In the genomic region with DNA sequence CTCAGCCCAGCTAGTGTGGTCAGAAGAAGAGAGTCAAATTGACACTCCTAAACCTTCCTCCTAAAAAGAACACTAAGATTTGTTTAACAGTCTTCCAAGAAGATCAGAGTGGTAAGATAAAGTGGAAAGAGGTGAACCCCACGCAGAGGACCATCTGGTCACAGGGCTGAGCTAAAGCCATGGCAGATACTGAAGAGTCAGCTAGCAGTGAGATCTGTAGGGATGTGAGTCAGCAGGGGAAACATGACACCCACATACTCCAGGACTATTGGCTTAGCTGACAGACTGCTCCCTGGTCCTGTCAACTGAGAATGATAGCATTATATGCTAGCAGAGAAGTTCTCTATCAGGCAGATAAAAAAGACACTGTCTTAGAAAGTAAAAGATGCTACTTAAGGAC, we compare ENCODE assay signal across 15 cellular contexts.
DNase-seq lines count a peak whose midpoint lies in the region; TF ChIP-seq lines count a peak whose summit lies in the region.
"Had no signal": no experiment of that assay in that cellular context is flagged by ENCODE, and none has a peak within 500 bp of the region (broad histone marks: within the 10 kb centered on the region; RNA-seq: fewer than 3 reads in every experiment).

No MANE protein-coding gene starts in this region.

- H3K9me3 Mint-ChIP-seq in Caco-2 (ENCODE audit: unreplicated experiment), result no peaks in the 10 kb centered on the region

- POLR2A ChIA-PET in Caco-2 (lab: Charles Lee), result no interaction called here

- H3K36me3 ChIP-seq in SJCRH30, result no peaks in the 10 kb centered on the region
- no peaks in the 10 kb centered on the region for H3K36me3 ChIP-seq in Caco-2 (ENCODE audit: control insufficient read depth, insufficient read depth, low read length)
- H3K36me3 ChIP-seq: esophagus squamous epithelium had no signal

- no peaks in the 10 kb centered on the region for H3K4me1 Mint-ChIP-seq in Caco-2 (ENCODE audit: low read depth, unreplicated experiment)
- H3K4me1 Mint-ChIP-seq: memory B cell had no signal

- intact Hi-C loops in Caco-2 (cut with micrococcal nuclease; ENCODE audit: unreplicated experiment), result no loop called here

- H3K27ac ChIP-seq in SJCRH30, result no peak overlapping the region
- H3K27ac ChIP-seq: esophagus squamous epithelium, HL-60 had no signal

- no peak overlapping the region for H3K27ac Mint-ChIP-seq in Caco-2 (ENCODE audit: unreplicated experiment)
- H3K27ac Mint-ChIP-seq: memory B cell had no signal

- H3K36me3 Mint-ChIP-seq in Caco-2 (ENCODE audit: insufficient read depth, unreplicated experiment), result no peaks in the 10 kb centered on the region
- H3K36me3 Mint-ChIP-seq: memory B cell had no signal

- no peaks in the 10 kb centered on the region for H3K27me3 Mint-ChIP-seq in Caco-2 (ENCODE audit: insufficient read depth, unreplicated experiment)
- H3K27me3 Mint-ChIP-seq: memory B cell had no signal

- H3K4me3 Mint-ChIP-seq in Caco-2 (ENCODE audit: unreplicated experiment), result no peak overlapping the region
- H3K4me3 Mint-ChIP-seq: memory B cell had no signal

- H3K27me3 ChIP-seq in SJCRH30, result no peaks in the 10 kb centered on the region
- no peaks in the 10 kb centered on the region for H3K27me3 ChIP-seq in Caco-2 (replicated peaks; ENCODE audit: control insufficient read depth, insufficient read depth, low read length)
- H3K27me3 ChIP-seq: esophagus squamous epithelium had no signal

- no TSS peak for BruUV-seq in Caco-2 (replicated peaks; lab: Mats Ljungman, UMichigan)

- peak; percentile 1 for DNase-seq in DMS 273 treated with DMSO at 0.1 percent for 48 hours (lab: John Stamatoyannopoulos, UW)
- peak; percentile 79 for DNase-seq in LHCN-M2 (ENCODE audit: low read depth)
- DNase-seq in SJCRH30, result peak; percentile 51 to 67
- DNase-seq in iris pigment epithelial cell (ENCODE audit: low read depth), result peak; percentile 3
- DNase-seq in dermis blood vessel endothelial cell, result no peak
- no peak for DNase-seq in Caco-2
- DNase-seq in activated CD4-positive, alpha-beta T cell treated with anti-CD3 and anti-CD28 coated beads, Interleukin-2, amount 50 U/mL, for 4 hours, result no peak
- no peak for DNase-seq in dedifferentiated amniotic fluid mesenchymal stem cell (ENCODE audit: extremely low spot score)
- DNase-seq: activated CD4-positive, alpha-beta T cell treated with anti-CD3 and anti-CD28 coated beads for 1 hour; esophagus squamous epithelium; HCEC 1CT; NCI-H1092; SHP77 treated with DMSO at 0.1 percent for 48 hours had no signal

- no peak overlapping the region for H3K4me3 ChIP-seq in SJCRH30
- H3K4me3 ChIP-seq in Caco-2 (ENCODE audit: low read depth, low read length), result no peak overlapping the region
- H3K4me3 ChIP-seq: esophagus squamous epithelium had no signal

- no peaks in the 10 kb centered on the region for H3K9me3 ChIP-seq in SJCRH30 (replicated peaks)
- no peaks in the 10 kb centered on the region for H3K9me3 ChIP-seq in Caco-2
- H3K9me3 ChIP-seq: esophagus squamous epithelium had no signal

- no peak for TF ChIP-seq CTCF in Caco-2 (IDR thresholded peaks at IDR 0.05; ENCODE audit: insufficient read depth in 1 of 2, low read depth in 1 of 2, low read length in 1 of 2, severe bottlenecking in 1 of 2, unreplicated experiment in 1 of 2)

- H3K4me1 ChIP-seq in SJCRH30 (peaks cover 4% of the 10 kb centered on the region; the same call in 1 of the 2 replicates), Caco-2 (no peaks in the 10 kb centered on the region)
- H3K4me1 ChIP-seq: esophagus squamous epithelium had no signal

- CTCF ChIA-PET in Caco-2 (lab: Charles Lee), result no interaction called here

Comparison
In these comparisons a context has a peak if more than half of its experiments do, and no peak if none do; other contexts are left out.
1. DNase-seq: peak in DMS 273 treated with DMSO at 0.1 percent for 48 hours (single experiment), LHCN-M2 (single experiment), SJCRH30 (2 of 2) and iris pigment epithelial cell (single experiment); none in dermis blood vessel endothelial cell (single experiment), Caco-2 (0 of 2), activated CD4-positive, alpha-beta T cell treated with anti-CD3 and anti-CD28 coated beads, Interleukin-2, amount 50 U/mL, for 4 hours (0 of 2) and dedifferentiated amniotic fluid mesenchymal stem cell (single experiment).